28 cellular contexts compared by ENCODE assay signal in genomic region chr12:126789963-126790362, GRCh38.
"Had no signal": no experiment of that assay in that cellular context is flagged by ENCODE, and none has a peak within 500 bp of the region (broad histone marks: within the 10 kb centered on the region; RNA-seq: fewer than 3 reads in every experiment).

No MANE protein-coding gene starts in this region.

- H3K4me3 ChIP-seq: colonic mucosa, coronary artery, dorsolateral prefrontal cortex, esophagus squamous epithelium, gastrocnemius medialis, gastroesophageal sphincter, heart left ventricle, heart right ventricle, hepatocyte had no signal

- H3K4me2 ChIP-seq: hepatocyte had no signal

- H3K27ac ChIP-seq: colonic mucosa, coronary artery, dorsolateral prefrontal cortex, epithelial cell of prostate, esophagus squamous epithelium, foreskin keratinocyte, gastrocnemius medialis, gastroesophageal sphincter, heart left ventricle, heart right ventricle, hepatocyte had no signal

- H3K4me1 ChIP-seq: colonic mucosa, esophagus squamous epithelium, foreskin keratinocyte, gastrocnemius medialis, gastroesophageal sphincter, heart left ventricle, heart right ventricle had no signal

- H3K9me3 ChIP-seq: colonic mucosa, esophagus squamous epithelium, gastrocnemius medialis, gastroesophageal sphincter, heart left ventricle, heart right ventricle had no signal

- H3K27me3 Mint-ChIP-seq: dendritic cell treated with granulocyte-macrophage colony-stimulating factor and Interleukin-4, amounts not matched to agents 40 ng/mL and 50 ng/mL, for 4 days; effector memory CD8-positive, alpha-beta T cell had no signal

- FAIRE-seq: colon, endometrium, endothelial cell of umbilical vein, frontal cortex had no signal

- H3K36me3 ChIP-seq: colonic mucosa, esophagus squamous epithelium, gastrocnemius medialis, gastroesophageal sphincter, heart left ventricle, heart right ventricle had no signal

- H3K4me1 Mint-ChIP-seq: endodermal cell had no signal

- DNase-seq: colonic mucosa; cortex of kidney; dermis blood vessel endothelial cell; dorsolateral prefrontal cortex; effector CD4-positive, alpha-beta T cell; effector CD8-positive, alpha-beta T cell; effector memory CD4-positive, alpha-beta T cell; effector memory CD8-positive, alpha-beta T cell; endodermal cell; erythroblast; esophagus squamous epithelium; foreskin fibroblast; foreskin keratinocyte; foreskin melanocyte; gastrocnemius medialis; glutamatergic neuron; heart left ventricle; heart right ventricle had no signal

- H3K27ac Mint-ChIP-seq: dendritic cell treated with granulocyte-macrophage colony-stimulating factor and Interleukin-4, amounts not matched to agents 40 ng/mL and 50 ng/mL, for 4 days; effector memory CD8-positive, alpha-beta T cell; endodermal cell had no signal

- H3K27me3 ChIP-seq: colonic mucosa, esophagus squamous epithelium, foreskin keratinocyte, gastrocnemius medialis, gastroesophageal sphincter, heart left ventricle, hepatocyte had no signal

- ATAC-seq: effector memory CD8-positive, alpha-beta T cell; esophagus mucosa; foreskin keratinocyte; gastrocnemius medialis; gastroesophageal sphincter; heart left ventricle; heart right ventricle had no signal

- H3K4me3 Mint-ChIP-seq: dendritic cell treated with granulocyte-macrophage colony-stimulating factor and Interleukin-4, amounts not matched to agents 40 ng/mL and 50 ng/mL, for 4 days; effector memory CD8-positive, alpha-beta T cell; endodermal cell had no signal

- H3K9me3 Mint-ChIP-seq: dendritic cell treated with granulocyte-macrophage colony-stimulating factor and Interleukin-4, amounts not matched to agents 40 ng/mL and 50 ng/mL, for 4 days; effector memory CD8-positive, alpha-beta T cell; endodermal cell had no signal
